1 cellular context compared by ENCODE assay signal in the genomic region with DNA sequence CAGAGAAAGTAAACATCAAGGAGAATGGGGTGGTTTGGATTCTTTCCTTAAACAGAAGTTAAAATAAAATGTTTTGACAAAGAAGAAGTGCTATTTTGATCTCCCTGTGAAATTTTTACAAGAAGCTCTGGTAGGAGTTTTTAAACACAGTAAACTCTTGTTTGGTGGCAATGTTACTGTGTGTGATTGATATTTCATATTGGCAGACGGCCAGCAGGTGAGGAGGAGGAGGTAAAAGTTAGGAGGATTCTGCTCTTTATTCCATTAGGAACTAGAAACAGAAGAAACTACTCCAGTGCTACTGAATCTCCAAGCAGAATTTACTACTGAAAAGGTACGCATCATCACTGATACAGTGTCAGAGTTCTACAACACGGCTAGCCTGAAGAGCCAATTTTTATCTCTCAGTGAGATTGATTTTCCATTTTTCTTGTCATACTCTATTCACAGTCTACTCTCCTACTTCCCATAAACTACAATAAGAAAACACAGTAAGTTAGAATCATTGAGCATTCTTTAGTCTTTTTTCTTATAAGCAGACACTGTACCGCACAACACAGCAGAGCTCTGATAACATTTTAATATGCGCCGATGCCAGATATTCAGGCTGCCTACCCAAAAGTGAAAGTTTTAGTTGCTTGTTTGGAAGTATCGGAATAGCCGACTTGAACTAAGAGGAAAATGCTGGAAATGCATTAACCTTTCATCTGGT.
TF ChIP-seq lines count a peak whose summit lies in the region.

No MANE protein-coding gene starts in this region.

TF ChIP-seq in HepG2, 621 proteins besides CTCF, POLR2A, EP300 and RAD21 (continued from another document):
- TF ChIP-seq, protein P1, sequence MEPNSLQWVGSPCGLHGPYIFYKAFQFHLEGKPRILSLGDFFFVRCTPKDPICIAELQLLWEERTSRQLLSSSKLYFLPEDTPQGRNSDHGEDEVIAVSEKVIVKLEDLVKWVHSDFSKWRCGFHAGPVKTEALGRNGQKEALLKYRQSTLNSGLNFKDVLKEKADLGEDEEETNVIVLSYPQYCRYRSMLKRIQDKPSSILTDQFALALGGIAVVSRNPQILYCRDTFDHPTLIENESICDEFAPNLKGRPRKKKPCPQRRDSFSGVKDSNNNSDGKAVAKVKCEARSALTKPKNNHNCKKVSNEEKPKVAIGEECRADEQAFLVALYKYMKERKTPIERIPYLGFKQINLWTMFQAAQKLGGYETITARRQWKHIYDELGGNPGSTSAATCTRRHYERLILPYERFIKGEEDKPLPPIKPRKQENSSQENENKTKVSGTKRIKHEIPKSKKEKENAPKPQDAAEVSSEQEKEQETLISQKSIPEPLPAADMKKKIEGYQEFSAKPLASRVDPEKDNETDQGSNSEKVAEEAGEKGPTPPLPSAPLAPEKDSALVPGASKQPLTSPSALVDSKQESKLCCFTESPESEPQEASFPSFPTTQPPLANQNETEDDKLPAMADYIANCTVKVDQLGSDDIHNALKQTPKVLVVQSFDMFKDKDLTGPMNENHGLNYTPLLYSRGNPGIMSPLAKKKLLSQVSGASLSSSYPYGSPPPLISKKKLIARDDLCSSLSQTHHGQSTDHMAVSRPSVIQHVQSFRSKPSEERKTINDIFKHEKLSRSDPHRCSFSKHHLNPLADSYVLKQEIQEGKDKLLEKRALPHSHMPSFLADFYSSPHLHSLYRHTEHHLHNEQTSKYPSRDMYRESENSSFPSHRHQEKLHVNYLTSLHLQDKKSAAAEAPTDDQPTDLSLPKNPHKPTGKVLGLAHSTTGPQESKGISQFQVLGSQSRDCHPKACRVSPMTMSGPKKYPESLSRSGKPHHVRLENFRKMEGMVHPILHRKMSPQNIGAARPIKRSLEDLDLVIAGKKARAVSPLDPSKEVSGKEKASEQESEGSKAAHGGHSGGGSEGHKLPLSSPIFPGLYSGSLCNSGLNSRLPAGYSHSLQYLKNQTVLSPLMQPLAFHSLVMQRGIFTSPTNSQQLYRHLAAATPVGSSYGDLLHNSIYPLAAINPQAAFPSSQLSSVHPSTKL (CRISPR knock-in tag; IDR thresholded peaks at IDR 0.05) = no peak
- TF ChIP-seq RCOR2 (CRISPR knock-in tag; IDR thresholded peaks at IDR 0.05) = no peak
- no peak for TF ChIP-seq NFKBIZ (CRISPR knock-in tag; IDR thresholded peaks at IDR 0.05)
- TF ChIP-seq MYC (CRISPR knock-in tag; IDR thresholded peaks at IDR 0.05; ENCODE audit: borderline replicate concordance) = no peak
- TF ChIP-seq ZNF354B (CRISPR knock-in tag; IDR thresholded peaks at IDR 0.05) = 0 out of 2 replicates have a peak, but pooled peaks have one; percentile 18
